35 cellular contexts compared by ENCODE assay signal in the genomic region with DNA sequence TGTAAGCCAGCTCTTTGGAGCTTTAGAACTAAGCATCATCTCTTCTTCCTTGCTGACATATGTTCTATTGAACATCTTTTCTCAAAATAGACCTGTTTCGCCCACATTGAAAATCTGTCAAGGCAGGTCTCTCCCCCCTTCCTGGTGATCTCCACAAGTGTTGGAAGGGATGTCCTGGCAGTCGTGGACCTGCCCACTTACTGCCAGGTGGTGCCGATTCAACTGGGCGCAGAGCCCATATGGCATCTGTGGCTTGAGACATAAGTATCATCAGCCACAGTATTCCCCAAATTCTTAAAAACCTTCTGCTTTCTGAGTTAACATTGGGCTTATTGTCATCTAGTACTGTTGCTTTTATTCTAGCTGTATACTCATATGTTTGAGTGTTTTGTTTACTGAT.
"Had no signal": no experiment of that assay in that cellular context is flagged by ENCODE, and none has a peak within 500 bp of the region (broad histone marks: within the 10 kb centered on the region; RNA-seq: fewer than 3 reads in every experiment).

No MANE protein-coding gene starts in this region.

- DNase-seq: activated CD4-positive, alpha-beta memory T cell treated with anti-CD3 and anti-CD28 coated beads, Interleukin-2, amount 10 ng/mL, durations not matched to agents 7 days and 5 days; activated CD4-positive, alpha-beta T cell treated with anti-CD3 and anti-CD28 coated beads for 36 hours; activated CD4-positive, alpha-beta T cell treated with anti-CD3 and anti-CD28 coated beads, Interleukin-2, amount 50 U/mL, for 1 hour; activated gamma-delta T cell treated with Interleukin-2 at 50 U/mL for 16 hours; activated naive CD4-positive, alpha-beta T cell treated with anti-CD3 and anti-CD28 coated beads, Interleukin-2, amount 10 ng/mL, durations not matched to agents 7 days and 5 days; activated naive CD8-positive, alpha-beta T cell treated with anti-CD3 and anti-CD28 coated beads, Interleukin-2, amount 10 ng/mL, durations not matched to agents 7 days and 5 days; activated T-cell treated with anti-CD3 and anti-CD28 coated beads for 4 hours; activated T-cell treated with anti-CD3 and anti-CD28 coated beads, Interleukin-2, amount 50 U/mL, for 72 hours; adrenal gland; aorta; body of pancreas; central memory CD4-positive, alpha-beta T cell; Karpas-422; MM.1S; NCI-H1105; NCI-H1436; NCI-H187; NCI-H2081; NCI-H2171; NCI-H226; NCI-H526; NCI-H774; NK-92 treated with Interleukin-12 subunit alpha and Interleukin-12 subunit beta, amount 100 ng/mL, for 24 hours; OCI-M1; RPMI8226; T-cell; T-helper 2 cell; T1000; WERI-Rb-1 had no signal

- H3K4me3 ChIP-seq: adrenal gland, body of pancreas, K562, SK-N-MC had no signal

- H3K9me3 ChIP-seq: adrenal gland, body of pancreas had no signal

- H3K4me1 ChIP-seq: adrenal gland, body of pancreas had no signal

- H3K36me3 ChIP-seq: adrenal gland, WERI-Rb-1 had no signal

- ATAC-seq: activated CD4-positive, alpha-beta T cell treated with anti-CD3 and anti-CD28 coated beads for 36 hours; activated T-cell treated with anti-CD3 and anti-CD28 coated beads, Interleukin-2, amount 50 U/mL, for 72 hours; body of pancreas; K562; Panc1; Right ventricle myocardium inferior; T-cell had no signal

- H3K27me3 ChIP-seq: adrenal gland, body of pancreas had no signal

- H3K27ac ChIP-seq: adrenal gland, body of pancreas, SK-N-MC, WERI-Rb-1 had no signal

- FAIRE-seq: bronchial epithelial cell, K562, TTC549 had no signal
